Comparison of ENCODE assay signal across 12 cellular contexts in the genomic region with DNA sequence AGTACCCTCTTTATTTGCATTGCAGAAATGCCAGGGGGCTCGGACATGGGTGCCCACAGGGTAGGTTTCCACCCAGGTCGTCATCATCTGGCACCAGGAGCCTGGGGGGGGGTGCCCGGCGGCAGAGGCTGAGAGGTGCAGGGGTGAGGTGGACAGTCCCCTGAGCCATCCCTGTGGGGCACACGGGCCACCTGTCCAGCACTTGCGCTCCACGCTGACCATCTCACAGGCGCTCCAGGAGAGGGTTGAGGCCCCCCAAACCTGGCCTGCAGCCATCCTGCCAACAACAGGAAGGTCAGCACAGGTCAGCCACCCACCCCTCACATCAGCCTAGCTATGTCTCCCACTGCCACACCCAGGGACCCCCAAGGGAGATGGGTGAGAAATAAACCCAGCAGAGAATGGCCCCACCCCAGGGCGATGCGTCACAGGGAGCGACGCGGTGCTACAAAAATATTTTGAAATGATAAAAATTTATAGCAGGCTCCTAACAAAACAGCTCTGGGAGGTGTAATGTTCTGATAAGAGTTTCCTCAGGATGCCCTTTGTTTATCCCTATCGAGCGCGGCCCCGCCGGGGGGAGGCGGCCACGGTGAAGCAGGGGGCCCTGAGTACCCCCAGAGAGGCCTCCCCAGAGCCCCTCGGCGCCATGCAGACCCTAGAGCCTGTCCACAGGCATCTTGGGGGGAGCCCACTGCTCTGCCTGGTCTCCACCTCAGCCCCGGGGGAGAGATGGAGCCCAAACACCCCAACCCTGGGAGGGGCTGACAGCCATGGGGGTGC. TPM values are rescaled to one million over a fixed set of nuclear protein-coding genes. Genes with fewer than 3 reads are reported as not detected.
A peak's percentile ranks its signal among the peaks of the same experiment; 100 is the strongest.
DNase-seq lines count a peak whose midpoint lies in the region; ATAC-seq and TF ChIP-seq lines count a peak whose summit lies in the region.
"Had no signal": no experiment of that assay in that cellular context is flagged by ENCODE, and none has a peak within 500 bp of the region (broad histone marks: within the 10 kb centered on the region; RNA-seq: fewer than 3 reads in every experiment).

No MANE protein-coding gene starts in this region.

- H3K36me3 ChIP-seq in H7 (replicated peaks; ENCODE audit: control insufficient read depth, insufficient read depth, low read length) (no peaks in the 10 kb centered on the region), cardiac muscle cell (no peaks in the 10 kb centered on the region)
- H3K36me3 ChIP-seq: HAP-1 had no signal

- DNase-seq in H7: peak; percentile 50
- DNase-seq in T1000 (lab: John Stamatoyannopoulos, UW): peak; percentile 22
- DNase-seq in cardiac muscle cell (ENCODE audit: low read depth in 1 of 2, low spot score in 1 of 2): peak in 1 of 2 donors; percentile 56
- DNase-seq in sciatic nerve (ENCODE audit: low spot score): peak; percentile 52
- no peak for DNase-seq in activated CD4-positive, CD25-positive, alpha-beta regulatory T cell (lab: John Stamatoyannopoulos, UW)
- DNase-seq: Calu3, midbrain, NCI-H2029 treated with DMSO at 0.1 percent for 48 hours had no signal

- intact Hi-C loops in sciatic nerve (cut with DNase I): no loop called here

- H3K27me3 ChIP-seq in H7 (ENCODE audit: control insufficient read depth, insufficient read depth, low read length) (no peaks in the 10 kb centered on the region), cardiac muscle cell (no peaks in the 10 kb centered on the region)

- ATAC-seq in sciatic nerve: no peak
- no peak for ATAC-seq in GM18858 (IDR thresholded peaks at IDR 0.05; ENCODE audit: unreplicated experiment)
- ATAC-seq in GM19463 (IDR thresholded peaks at IDR 0.05; ENCODE audit: unreplicated experiment): no peak

- TF ChIP-seq CTCF in cardiac muscle cell (IDR thresholded peaks at IDR 0.05; ENCODE audit: low read depth, low read length): no peak

- H3K4me3 ChIP-seq in H7 (ENCODE audit: insufficient read depth, low read depth, low read length) (no peak overlapping the region), cardiac muscle cell (no peak overlapping the region)
- H3K4me3 ChIP-seq: HAP-1 had no signal

- H3K4me1 ChIP-seq in cardiac muscle cell (ENCODE audit: low read depth): peaks cover 15% of the 10 kb centered on the region

- H3K9me3 ChIP-seq in cardiac muscle cell (ENCODE audit: low read depth): no peaks in the 10 kb centered on the region
- H3K9me3 ChIP-seq: HAP-1 had no signal

- H3K27ac ChIP-seq in cardiac muscle cell: peak overlapping the region; percentile 67
- H3K27ac ChIP-seq: KMS-11 had no signal

RNA-seq across cellular contexts. Expression of gene GNB1L, which starts 21.0 kb away (rescaled TPM):
- total RNA-seq in H7 (2014; rRNA removed; shearing (Covaris generic)): 31.4 and 38.2 TPM in 2 replicates
- total RNA-seq in cardiac muscle cell (5.3 and 5.5 TPM in 2 replicates), sciatic nerve (6.2 TPM)
- 3.5 and 9.7 TPM in 2 replicates for polyA plus RNA-seq in cardiac muscle cell

RNA-seq across cellular contexts. Expression of gene RTL10, which starts 21.0 kb away (rescaled TPM):
- 12.3 and 12.7 TPM in 2 replicates for total RNA-seq in H7 (2014; rRNA removed; shearing (Covaris generic))
- total RNA-seq in cardiac muscle cell: 19.2 and 20.9 TPM in 2 replicates
- polyA plus RNA-seq in cardiac muscle cell: 11.9 and 15.7 TPM in 2 replicates
- total RNA-seq in sciatic nerve: 22.9 TPM

Comparison
In these comparisons a context has a peak if more than half of its experiments do, and no peak if none do; other contexts are left out.
1. DNase-seq: peak in H7 (single experiment), T1000 (single experiment) and sciatic nerve (single experiment); none in activated CD4-positive, CD25-positive, alpha-beta regulatory T cell (0 of 4).